In genomic region chr22:39524089-39524752, GRCh38 we compare ENCODE assay signal across 1 cellular context.
TF ChIP-seq lines count a peak whose summit lies in the region.

No MANE protein-coding gene starts in this region.

TF ChIP-seq in GM23338, 12 proteins besides CTCF, POLR2A, EP300 and RAD21:
- TF ChIP-seq POLR2AphosphoS5 (IDR thresholded peaks at IDR 0.05; ENCODE audit: low read depth) (0 out of 2 replicates have a peak, but pooled peaks have one; percentile 25), ZNF114 (CRISPR knock-in tag; IDR thresholded peaks at IDR 0.05) (no peak)
